Comparison of ENCODE assay signal across 22 cellular contexts in genomic region chr5:35694481-35694880, GRCh38.
"Had no signal": no experiment of that assay in that cellular context is flagged by ENCODE, and none has a peak within 500 bp of the region (broad histone marks: within the 10 kb centered on the region; RNA-seq: fewer than 3 reads in every experiment).

No MANE protein-coding gene starts in this region.

- H3K36me3 ChIP-seq: adrenal gland, ascending aorta, cardiac muscle cell, esophagus squamous epithelium, gastrocnemius medialis, left lung, neutrophil, thoracic aorta had no signal

- H3K4me1 ChIP-seq: adrenal gland, ascending aorta, gastrocnemius medialis, left lung had no signal

- H3K9me3 ChIP-seq: adrenal gland, ascending aorta, esophagus squamous epithelium, gastrocnemius medialis, left lung, neutrophil, thoracic aorta had no signal

- H3K4me3 ChIP-seq: adrenal gland, ascending aorta, cardiac muscle cell, esophagus squamous epithelium, gastrocnemius medialis, left lung, lung, skin epidermis, thoracic aorta had no signal

- DNase-seq: activated CD4-positive, alpha-beta T cell treated with anti-CD3 and anti-CD28 coated beads for 4 hours; activated CD4-positive, alpha-beta T cell treated with anti-CD3 and anti-CD28 coated beads, Interleukin-2, amount 50 U/mL, for 4 hours; activated effector memory CD4-positive, alpha-beta T cell treated with Interleukin-2 at 50 U/mL for 16 hours; activated naive CD4-positive, alpha-beta T cell treated with Interleukin-2 at 50 U/mL for 16 hours; activated T-cell treated with anti-CD3 and anti-CD28 coated beads for 4 hours; adrenal gland; cortex of kidney; esophagus squamous epithelium; gastrocnemius medialis; immature natural killer cell; kidney glomerular epithelial cell; left lung; retina; stimulated activated naive CD4-positive, alpha-beta T cell; trophoblast cell had no signal

- H3K27ac ChIP-seq: adrenal gland, ascending aorta, cardiac muscle cell, esophagus squamous epithelium, gastrocnemius medialis, left lung, neutrophil, skin epidermis, thoracic aorta, VCaP had no signal
